In genomic region chr11:62512961-62513360, GRCh38 we compare ENCODE assay signal across 18 cellular contexts.
"Had no signal": no experiment of that assay in that cellular context is flagged by ENCODE, and none has a peak within 500 bp of the region (broad histone marks: within the 10 kb centered on the region; RNA-seq: fewer than 3 reads in every experiment).

No MANE protein-coding gene starts in this region.

- ATAC-seq: activated naive CD4-positive, alpha-beta T cell treated with anti-CD3 and anti-CD28 coated beads, Interleukin-2, amount 50 U/mL, for 72 hours; activated T-cell treated with anti-CD3 and anti-CD28 coated beads, Interleukin-2, amount 50 U/mL, for 4 hours; body of pancreas had no signal

- DNase-seq: activated CD4-positive, alpha-beta T cell treated with anti-CD3 and anti-CD28 coated beads, Interleukin-2, amount 50 U/mL, for 48 hours; activated CD4-positive, CD25-positive, alpha-beta regulatory T cell treated with anti-CD3 and anti-CD28 coated beads, Interleukin-2, amount 50 U/mL, for 72 hours; activated effector memory CD4-positive, alpha-beta T cell treated with anti-CD3 and anti-CD28 coated beads, Interleukin-2, amount 50 U/mL, for 16 hours; activated T-cell treated with anti-CD3 and anti-CD28 coated beads, Interleukin-2, amount 50 U/mL, for 4 hours; amniotic stem cell; body of pancreas; cerebellar nuclear complex; dermis blood vessel endothelial cell; endodermal cell; erythroblast; glutamatergic neuron; immature natural killer cell; ovary; stimulated activated CD4-positive, alpha-beta T cell treated with anti-CD3 and anti-CD28 coated beads, Interleukin-4, amount 100 ng/mL, for 1 hour; stimulated activated CD8-positive, alpha-beta memory T cell treated with anti-CD3 and anti-CD28 coated beads, Interleukin-4, amount 100 ng/mL, for 48 hours; stomach; uterus had no signal

- H3K27me3 ChIP-seq: body of pancreas, ovary, stomach, uterus had no signal

- H3K36me3 ChIP-seq: ovary, uterus had no signal

- H3K9me3 ChIP-seq: body of pancreas, ovary, stomach, uterus had no signal

- H3K27ac ChIP-seq: body of pancreas, ovary had no signal

- H3K4me3 ChIP-seq: body of pancreas, ovary, stomach, uterus had no signal
